ENCODE assay signal across 9 cellular contexts in genomic region chr6:24918641-24919403, GRCh38. TPM values are rescaled to one million over a fixed set of nuclear protein-coding genes. Genes with fewer than 3 reads are reported as not detected.
DNase-seq lines count a peak whose midpoint lies in the region; ATAC-seq and TF ChIP-seq lines count a peak whose summit lies in the region.
"Had no signal": no experiment of that assay in that cellular context is flagged by ENCODE, and none has a peak within 500 bp of the region (broad histone marks: within the 10 kb centered on the region; RNA-seq: fewer than 3 reads in every experiment).

No MANE protein-coding gene starts in this region.

- H3K4me1 Mint-ChIP-seq in activated T-helper 2 cell treated with anti-CD3 and anti-CD28 coated beads, Interferon-gamma antibody, Interleukin-2, Interleukin-4, amounts not matched to agents 10 μg/mL and 5 μg/mL and 100 μg/mL, durations not matched to agents 14 hours and 24 hours and 36 hours (ENCODE audit: low read depth): peaks cover 44% of the 10 kb centered on the region

- no peak overlapping the region for H3K27ac ChIP-seq in osteoblast (ENCODE audit: low read depth, low read length)
- H3K27ac ChIP-seq: vagina had no signal

- no peaks in the 10 kb centered on the region for H3K27me3 Mint-ChIP-seq in activated T-helper 2 cell treated with anti-CD3 and anti-CD28 coated beads, Interferon-gamma antibody, Interleukin-2, Interleukin-4, amounts not matched to agents 10 μg/mL and 5 μg/mL and 100 μg/mL, durations not matched to agents 14 hours and 24 hours and 36 hours (ENCODE audit: low read depth)

- no peaks in the 10 kb centered on the region for H3K9me3 Mint-ChIP-seq in activated T-helper 2 cell treated with anti-CD3 and anti-CD28 coated beads, Interferon-gamma antibody, Interleukin-2, Interleukin-4, amounts not matched to agents 10 μg/mL and 5 μg/mL and 100 μg/mL, durations not matched to agents 14 hours and 24 hours and 36 hours

- H3K79me2 ChIP-seq in osteoblast (ENCODE audit: insufficient read depth, low read length): no peaks in the 10 kb centered on the region

- H3K4me3 ChIP-seq in osteoblast (ENCODE audit: insufficient read depth, low read length): no peak overlapping the region
- H3K4me3 ChIP-seq: vagina had no signal

- H3K36me3 Mint-ChIP-seq in activated T-helper 2 cell treated with anti-CD3 and anti-CD28 coated beads, Interferon-gamma antibody, Interleukin-2, Interleukin-4, amounts not matched to agents 10 μg/mL and 5 μg/mL and 100 μg/mL, durations not matched to agents 14 hours and 24 hours and 36 hours (ENCODE audit: low read depth): peaks cover 37% of the 10 kb centered on the region

- DNase-seq in NCI-H82 (lab: John Stamatoyannopoulos, UW): peak; percentile 33
- DNase-seq in NCI-H82 treated with DMSO at 0.1 percent for 48 hours (lab: John Stamatoyannopoulos, UW; ENCODE audit: unreplicated experiment): no peak
- peak; percentile 69 for DNase-seq in NCI-H1092 treated with DMSO at 0.1 percent for 48 hours (lab: John Stamatoyannopoulos, UW)
- DNase-seq in activated T-helper 2 cell treated with anti-CD3 and anti-CD28 coated beads, Interferon-gamma antibody, Interleukin-2, Interleukin-4, amounts not matched to agents 10 μg/mL and 5 μg/mL and 100 μg/mL, durations not matched to agents 14 hours and 24 hours and 36 hours (ENCODE audit: low spot score): no peak
- DNase-seq in osteoblast (ENCODE audit: insufficient read length, low spot score, missing footprints): no peak
- DNase-seq in LoVo (ENCODE audit: low spot score): no peak
- DNase-seq in amygdala (lab: John Stamatoyannopoulos, UW): no peak

- peak overlapping the region; percentile 9 for H3K27ac Mint-ChIP-seq in activated T-helper 2 cell treated with anti-CD3 and anti-CD28 coated beads, Interferon-gamma antibody, Interleukin-2, Interleukin-4, amounts not matched to agents 10 μg/mL and 5 μg/mL and 100 μg/mL, durations not matched to agents 14 hours and 24 hours and 36 hours

- H4K20me1 ChIP-seq in osteoblast (ENCODE audit: insufficient read depth, low read length): no peaks in the 10 kb centered on the region

- no peaks in the 10 kb centered on the region for H3K4me1 ChIP-seq in osteoblast (ENCODE audit: insufficient read depth, low read length)
- H3K4me1 ChIP-seq: vagina had no signal

- no peaks in the 10 kb centered on the region for H3K9me3 ChIP-seq in osteoblast (ENCODE audit: low read depth, low read length)
- H3K9me3 ChIP-seq: vagina had no signal

- H2AFZ ChIP-seq in osteoblast (ENCODE audit: low read length): peak overlapping the region; percentile 16

- peaks cover 15% of the 10 kb centered on the region for H3K27me3 ChIP-seq in osteoblast (ENCODE audit: insufficient read depth, low read length)
- H3K27me3 ChIP-seq: vagina had no signal

- H3K4me3 Mint-ChIP-seq in activated T-helper 2 cell treated with anti-CD3 and anti-CD28 coated beads, Interferon-gamma antibody, Interleukin-2, Interleukin-4, amounts not matched to agents 10 μg/mL and 5 μg/mL and 100 μg/mL, durations not matched to agents 14 hours and 24 hours and 36 hours (ENCODE audit: low read depth): no peak overlapping the region

- TF ChIP-seq CTCF in osteoblast (IDR thresholded peaks at IDR 0.05; ENCODE audit: extremely low read depth, low read depth, low read length): no peak

- peak overlapping the region; percentile 25 for H3K4me2 ChIP-seq in osteoblast (ENCODE audit: insufficient read depth, low read length)

- no peak for ATAC-seq in GM19467 (IDR thresholded peaks at IDR 0.05; ENCODE audit: unreplicated experiment)

- intact Hi-C loops in activated T-helper 2 cell treated with anti-CD3 and anti-CD28 coated beads, Interferon-gamma antibody, Interleukin-2, Interleukin-4, amounts not matched to agents 10 μg/mL and 5 μg/mL and 100 μg/mL, durations not matched to agents 14 hours and 24 hours and 36 hours (cut with micrococcal nuclease): loop anchor here (1.0 kb wide), 1 partner anchor 8 kb away; no protein-coding TSS in a partner anchor

- no peaks in the 10 kb centered on the region for H3K36me3 ChIP-seq in osteoblast (ENCODE audit: insufficient read depth, low read length)
- H3K36me3 ChIP-seq: vagina had no signal

RNA-seq across cellular contexts. Expression of gene RIPOR2, which starts 16.9 kb away (rescaled TPM):
- total RNA-seq in activated T-helper 2 cell treated with anti-CD3 and anti-CD28 coated beads, Interferon-gamma antibody, Interleukin-2, Interleukin-4, amounts not matched to agents 10 μg/mL and 5 μg/mL and 100 μg/mL, durations not matched to agents 14 hours and 24 hours and 36 hours: 8.5 and 9.4 TPM in 2 replicates
- total RNA-seq in osteoblast: 1.4 and 2.1 TPM in 2 replicates

Comparison
In these comparisons a context has a peak if more than half of its experiments do, and no peak if none do; other contexts are left out.
1. DNase-seq: peak in NCI-H82 (single experiment) and NCI-H1092 treated with DMSO at 0.1 percent for 48 hours (single experiment); none in NCI-H82 treated with DMSO at 0.1 percent for 48 hours (single experiment), activated T-helper 2 cell treated with anti-CD3 and anti-CD28 coated beads, Interferon-gamma antibody, Interleukin-2, Interleukin-4, amounts not matched to agents 10 μg/mL and 5 μg/mL and 100 μg/mL, durations not matched to agents 14 hours and 24 hours and 36 hours (single experiment), osteoblast (single experiment), LoVo (single experiment) and amygdala (0 of 56).